In genomic region chr13:114208134-114208533, GRCh38 we compare ENCODE assay signal across 22 cellular contexts. TPM values are rescaled to one million over a fixed set of nuclear protein-coding genes. Genes with fewer than 3 reads are reported as not detected.
DNase-seq lines count a peak whose midpoint lies in the region; ATAC-seq, FAIRE-seq and TF ChIP-seq lines count a peak whose summit lies in the region.
"Had no signal": no experiment of that assay in that cellular context is flagged by ENCODE, and none has a peak within 500 bp of the region (broad histone marks: within the 10 kb centered on the region; RNA-seq: fewer than 3 reads in every experiment).

No MANE protein-coding gene starts in this region.

- intact Hi-C loops in HepG2 (cut with micrococcal nuclease; ENCODE audit: unreplicated experiment), result no loop called here
- intact Hi-C loops in right lobe of liver (cut with DNase I), result no loop called here
- intact Hi-C loops in K562 (cut with micrococcal nuclease), result no loop called here
- intact Hi-C loops in uterus (cut with DNase I; ENCODE audit: low total_unique reads), result no loop called here

- H3K79me2 ChIP-seq in HepG2 (ENCODE audit: insufficient read depth, low read length), result no peaks in the 10 kb centered on the region
- no peaks in the 10 kb centered on the region for H3K79me2 ChIP-seq in K562 (ENCODE audit: control insufficient read depth, insufficient read depth, low read length)

- no peak for DNase-seq in HepG2 (ENCODE audit: low spot score)
- no peak for DNase-seq in right lobe of liver
- DNase-seq in K562 (ENCODE audit: extremely low read depth in 1 of 4, low spot score in 3 of 4), result no peak
- no peak for DNase-seq in uterus
- DNase-seq: AML-193; Caco-2; Calu3; CD4-positive, alpha-beta T cell; CD8-positive, alpha-beta T cell; DMS79 treated with DMSO at 0.1 percent for 48 hours; GF-D8 had no signal

- no peaks in the 10 kb centered on the region for H3K9me1 ChIP-seq in K562 (ENCODE audit: control insufficient read depth, insufficient read depth, low read length)

- FAIRE-seq in HepG2 (lab: Jason Lieb, UNC) (no peak), K562 (lab: Jason Lieb, UNC) (no peak)
- FAIRE-seq: A549, D721Med, G401.6, GM12892, GM18507 had no signal

- no peak overlapping the region for H3K4me2 ChIP-seq in HepG2 (ENCODE audit: low read depth, low read length)
- no peak overlapping the region for H3K4me2 ChIP-seq in K562 (ENCODE audit: insufficient read depth, low read length)
- H3K4me2 ChIP-seq: A549; BLaER1 treated with 17β-estradiol and CSF1 and Interleukin-3, amounts not matched to agents 10 nM and 100 nM had no signal

- H3K4me1 ChIP-seq in HepG2 (ENCODE audit: insufficient read depth, low read length) (no peaks in the 10 kb centered on the region), right lobe of liver (no peaks in the 10 kb centered on the region), K562 (replicated peaks in 1 of 2; ENCODE audit: control insufficient read depth in 2 of 2, insufficient read depth in 2 of 2, low read length in 2 of 2) (peaks cover 3 to 6% of the 10 kb centered on the region in 2 experiments; a peak in 1 of 5 replicates), uterus (no peaks in the 10 kb centered on the region)
- H3K4me1 ChIP-seq: A549, Caco-2 had no signal

- 4% methylated on average over 6 of the region's 6 CpGs for WGBS in HepG2 (ENCODE audit: low lambda C conversion rate)
- 51% methylated on average over 6 of the region's 6 CpGs for WGBS in right lobe of liver (ENCODE audit: insufficient coverage, low coverage, low lambda C conversion rate, missing lambda C conversion rate)
- WGBS in K562 (ENCODE audit: insufficient coverage, low coverage, missing lambda C conversion rate), result 7% methylated on average over 6 of the region's 6 CpGs

- in situ Hi-C loops in HepG2 (cut with HindIII; ENCODE audit: extremely low pct_ligation_motif_present, low pct_unique_long_range_greater_than_20kb) (no loop called here), K562 (cut with MboI) (no loop called here)

- POLR2A ChIA-PET in HepG2 (lab: Yijun Ruan, JAX) (no interaction called here), K562 (lab: Yijun Ruan, JAX) (no interaction called here)

- H3K9me3 ChIP-seq in HepG2 (ENCODE audit: low read length) (peaks cover 11% of the 10 kb centered on the region), right lobe of liver (no peaks in the 10 kb centered on the region), K562 (replicated peaks; ENCODE audit: control insufficient read depth, insufficient read depth, low read depth, low read length) (no peaks in the 10 kb centered on the region; the same call in 1 of the 2 replicates), uterus (no peaks in the 10 kb centered on the region)

- H3K9ac ChIP-seq in HepG2 (ENCODE audit: insufficient read depth, low read depth, low read length) (no peak overlapping the region), K562 (ENCODE audit: insufficient read depth in 1 of 2, low read depth in 2 of 2, low read length in 2 of 2) (no peak overlapping the region)
- H3K9ac ChIP-seq: BLaER1 treated with 17β-estradiol and CSF1 and Interleukin-3, amounts not matched to agents 10 nM and 100 nM had no signal

- no peak for TF ChIP-seq POLR2A in HepG2 (IDR thresholded peaks at IDR 0.05; ENCODE audit: insufficient read depth in 1 of 2, low read depth in 2 of 2, low read length in 2 of 2)
- TF ChIP-seq POLR2A in right lobe of liver (IDR thresholded peaks at IDR 0.05), result no peak
- no peak for TF ChIP-seq POLR2A in K562 (conservative IDR thresholded peaks at IDR 0.05)
- TF ChIP-seq POLR2A in uterus (IDR thresholded peaks at IDR 0.05), result no peak

- H4K20me1 ChIP-seq in HepG2 (ENCODE audit: insufficient read depth, low read length) (no peaks in the 10 kb centered on the region), K562 (replicated peaks; ENCODE audit: control insufficient read depth, insufficient read depth, low read length) (no peaks in the 10 kb centered on the region)
- H4K20me1 ChIP-seq: BLaER1 treated with 17β-estradiol and CSF1 and Interleukin-3, amounts not matched to agents 10 nM and 100 nM had no signal

- H2AFZ ChIP-seq in HepG2 (ENCODE audit: low read length) (no peak overlapping the region), K562 (ENCODE audit: low read depth, low read length) (no peak overlapping the region)

- TF ChIP-seq RAD21 in HepG2 (CRISPR knock-in tag; IDR thresholded peaks at IDR 0.05) (no peak), K562 (CRISPR knock-in tag; conservative IDR thresholded peaks at IDR 0.05 in 1 of 2, IDR thresholded peaks at IDR 0.05 in 1 of 2) (no peak)

- H3K27me3 ChIP-seq in HepG2 (ENCODE audit: control insufficient read depth in 1 of 2, insufficient read depth in 2 of 2, low read length in 2 of 2), result peaks cover 0 to 19% of the 10 kb centered on the region in 2 experiments; a peak in 3 of 5 replicates
- no peaks in the 10 kb centered on the region for H3K27me3 ChIP-seq in right lobe of liver
- 0 out of 5 replicates have a peak, but pooled peaks cover 0 to 4% of the 10 kb centered on the region in 2 experiments for H3K27me3 ChIP-seq in K562 (ENCODE audit: control insufficient read depth in 2 of 2, insufficient read depth in 2 of 2, low read length in 2 of 2)
- no peaks in the 10 kb centered on the region for H3K27me3 ChIP-seq in uterus
- H3K27me3 ChIP-seq: BLaER1 treated with 17β-estradiol and CSF1 and Interleukin-3, amounts not matched to agents 10 nM and 100 nM had no signal

- ATAC-seq in HepG2 (no peak), right lobe of liver (no peak), K562 (no peak), HG03460 (IDR thresholded peaks at IDR 0.05; ENCODE audit: unreplicated experiment) (no peak)
- ATAC-seq: A549; CD8-positive, alpha-beta T cell had no signal

- CTCF ChIA-PET in HepG2 (lab: Yijun Ruan, JAX; ENCODE audit: low intra/inter-chr PET ratio, low total read pairs) (no interaction called here), K562 (lab: Yijun Ruan, JAX; ENCODE audit: low intra/inter-chr PET ratio) (no interaction called here)

- no peak for TF ChIP-seq EP300 in HepG2 (IDR thresholded peaks at IDR 0.05; ENCODE audit: low read depth in 2 of 2, low read length in 2 of 2)
- no peak for TF ChIP-seq EP300 in HepG2 (CRISPR knock-in tag; IDR thresholded peaks at IDR 0.05; ENCODE audit: borderline replicate concordance)
- no peak for TF ChIP-seq EP300 in K562 (IDR thresholded peaks at IDR 0.05; ENCODE audit: low read length)

- H3K36me3 ChIP-seq in HepG2 (replicated peaks in 1 of 2; ENCODE audit: control insufficient read depth in 1 of 2, insufficient read depth in 2 of 2, low read length in 2 of 2), result no peaks in the 10 kb centered on the region
- H3K36me3 ChIP-seq in right lobe of liver, result no peaks in the 10 kb centered on the region
- no peaks in the 10 kb centered on the region for H3K36me3 ChIP-seq in K562 (ENCODE audit: control insufficient read depth, insufficient read depth, low read length)
- no peaks in the 10 kb centered on the region for H3K36me3 ChIP-seq in uterus
- H3K36me3 ChIP-seq: BLaER1 treated with 17β-estradiol and CSF1 and Interleukin-3, amounts not matched to agents 10 nM and 100 nM had no signal

- TF ChIP-seq CTCF in HepG2 (CRISPR knock-in tag; IDR thresholded peaks at IDR 0.05) (no peak), right lobe of liver (IDR thresholded peaks at IDR 0.05) (no peak), K562 (IDR thresholded peaks at IDR 0.05 in 2 of 3, conservative IDR thresholded peaks at IDR 0.05 in 1 of 3; ENCODE audit: insufficient read depth in 2 of 3, low read depth in 1 of 3, low read length in 3 of 3) (no peak), uterus (IDR thresholded peaks at IDR 0.05) (no peak)

- BruUV-seq in HepG2 (replicated peaks; lab: Mats Ljungman, UMichigan) (no TSS peak), K562 (replicated peaks; lab: Mats Ljungman, UMichigan) (no TSS peak)

- H3K27ac ChIP-seq in HepG2 (ENCODE audit: extremely low read length, insufficient read depth, low read length), result no peak overlapping the region
- no peak overlapping the region for H3K27ac ChIP-seq in right lobe of liver
- no peak overlapping the region for H3K27ac ChIP-seq in K562 (ENCODE audit: extremely low read depth, low read depth, low read length)
- no peak overlapping the region for H3K27ac ChIP-seq in uterus
- H3K27ac ChIP-seq: 22Rv1; A549; BLaER1 treated with 17β-estradiol and CSF1 and Interleukin-3, amounts not matched to agents 10 nM and 100 nM; C4-2B had no signal

- H3K4me3 ChIP-seq in HepG2 (replicated peaks in 1 of 3; ENCODE audit: insufficient read depth in 1 of 3, low read depth in 2 of 3, low read length in 3 of 3) (no peak overlapping the region), right lobe of liver (no peak overlapping the region), K562 (no peak overlapping the region), uterus (no peak overlapping the region)
- H3K4me3 ChIP-seq: A549; BLaER1 treated with 17β-estradiol and CSF1 and Interleukin-3, amounts not matched to agents 10 nM and 100 nM had no signal

RNA-seq across cellular contexts. Expression of gene CDC16, which starts 26.6 kb away (rescaled TPM):
- 24.2 and 32.7 TPM in 2 replicates for total RNA-seq in HepG2 (2016; rRNA removed; fragmentation: Illumina TruSeq; extraction: Trizol)
- 13.4 and 15.9 TPM in 2 replicates for total RNA-seq in HepG2 (2016; cell fraction: cytosol; rRNA removed; fragmentation: Illumina TruSeq; extraction: Trizol; ENCODE audit: low read depth)
- 23.0 and 31.1 TPM in 2 replicates for total RNA-seq in HepG2 (2016; cell fraction: insoluble cytoplasmic fraction; rRNA removed; fragmentation: Illumina TruSeq; extraction: Trizol)
- total RNA-seq in HepG2 (2016; cell fraction: membrane; rRNA removed; fragmentation: Illumina TruSeq; extraction: Trizol), result 26.3 and 26.5 TPM in 2 replicates
- total RNA-seq in HepG2 (2016; cell fraction: nucleus; rRNA removed; fragmentation: Illumina TruSeq; extraction: Trizol), result 48.0 and 51.8 TPM in 2 replicates
- polyA plus RNA-seq in HepG2 (2011; rRNA removed), result 57.6 and 60.9 TPM in 2 replicates
- 15.5 and 23.3 TPM in 2 replicates for polyA plus RNA-seq in HepG2 (2011; cell fraction: cytosol; rRNA removed)
- polyA plus RNA-seq in HepG2 (2011; cell fraction: nucleus; rRNA removed), result 139 and 159 TPM in 2 replicates
- polyA plus RNA-seq in HepG2 (2012), result 40.8 and 45.8 TPM in 2 replicates
- 14.4 and 17.8 TPM in 2 replicates for polyA plus RNA-seq in HepG2 (2016; cell fraction: cytosol; fragmentation: Illumina TruSeq; extraction: Trizol; ENCODE audit: low read depth)
- polyA plus RNA-seq in HepG2 (2016; cell fraction: insoluble cytoplasmic fraction; fragmentation: Illumina TruSeq; extraction: Trizol; ENCODE audit: low read depth), result 39.2 and 43.6 TPM in 2 replicates
- polyA plus RNA-seq in HepG2 (2016; cell fraction: membrane; fragmentation: Illumina TruSeq; extraction: Trizol; ENCODE audit: low read depth), result 25.2 and 27.1 TPM in 2 replicates
- polyA plus RNA-seq in HepG2 (2016; cell fraction: nucleus; fragmentation: Illumina TruSeq; extraction: Trizol; ENCODE audit: insufficient read depth, low read depth), result 76.5 and 78.3 TPM in 2 replicates
- polyA minus RNA-seq in HepG2 (2011; rRNA and poly(A)+ RNA removed; ENCODE audit: low replicate concordance), result 22.6 and 39.7 TPM in 2 replicates
- 17.0 and 18.2 TPM in 2 replicates for polyA minus RNA-seq in HepG2 (2011; cell fraction: cytosol; rRNA and poly(A)+ RNA removed)
- 132 and 148 TPM in 2 replicates for polyA minus RNA-seq in HepG2 (2011; cell fraction: nucleus; rRNA and poly(A)+ RNA removed)
- 10 to 100 TPM; 28.4 to 47.6 (median 35.8) TPM for total RNA-seq in right lobe of liver
- 144 and 291 TPM in 2 replicates for total RNA-seq in K562 (2011; cell fraction: chromatin; rRNA removed; ENCODE audit: low replicate concordance)
- 66.0 and 82.0 TPM in 2 replicates for total RNA-seq in K562 (2011; cell fraction: nucleolus; rRNA removed)
- 130 and 163 TPM in 2 replicates for total RNA-seq in K562 (2011; cell fraction: nucleoplasm; rRNA removed)
- 26.4 and 28.2 TPM in 2 replicates for total RNA-seq in K562 (2014; rRNA removed)
- total RNA-seq in K562 (2014; rRNA removed; fragmentation: Illumina TruSeq; extraction: Trizol), result 51.6 and 58.7 TPM in 2 replicates
- total RNA-seq in K562 (2015; rRNA removed; fragmentation: Illumina TruSeq; extraction: Trizol), result 46.9 and 48.5 TPM in 2 replicates
- total RNA-seq in K562 (2021), result 54.0 and 59.7 TPM in 2 replicates
- 101 and 102 TPM in 2 replicates for polyA plus RNA-seq in K562 (2011; rRNA removed)
- polyA plus RNA-seq in K562 (2011; cell fraction: cytosol; rRNA removed), result 28.9 and 36.2 TPM in 2 replicates
- polyA plus RNA-seq in K562 (2011; cell fraction: nucleus; rRNA removed), result 171 and 301 TPM in 2 replicates
- polyA plus RNA-seq in K562 (2012), result 44.2 and 83.9 TPM in 2 replicates
- 65.7 and 70.2 TPM in 2 replicates for polyA plus RNA-seq in K562 (2014; fragmentation: Illumina TruSeq; extraction: Trizol)
- 10 to 100 TPM; 23.2 to 29.8 TPM for polyA plus RNA-seq in K562 (2014; fragmentation: Nextera tagmentation; extraction: Ambion mirVana)
- 67.6 and 68.0 TPM in 2 replicates for polyA plus RNA-seq in K562 (2014; rRNA removed)
- polyA minus RNA-seq in K562 (2011; rRNA and poly(A)+ RNA removed), result 82.2 and 103 TPM in 2 replicates
- 28.1 and 34.2 TPM in 2 replicates for polyA minus RNA-seq in K562 (2011; cell fraction: cytosol; rRNA and poly(A)+ RNA removed)
- 72.6 and 131 TPM in 2 replicates for polyA minus RNA-seq in K562 (2011; cell fraction: nucleus; rRNA and poly(A)+ RNA removed)
- 100 to 1,000 TPM in 1 of 4 donors, 10 to 100 TPM in 3; 25.0 to 103 (median 53.5) TPM for total RNA-seq in uterus

RNA-seq across cellular contexts. Expression of gene CFAP97D2, which starts 29.1 kb away (rescaled TPM):
- total RNA-seq in HepG2 (2016; rRNA removed; fragmentation: Illumina TruSeq; extraction: Trizol) (not detected in 2 replicates), right lobe of liver (not detected), K562 (2014; rRNA removed) (not detected in 2 replicates), K562 (2014; rRNA removed; fragmentation: Illumina TruSeq; extraction: Trizol) (not detected in 2 replicates), K562 (2015; rRNA removed; fragmentation: Illumina TruSeq; extraction: Trizol) (not detected in 2 replicates), K562 (2021) (not detected in 2 replicates), uterus (not detected)
- not detected in 2 replicates for total RNA-seq in HepG2 (2016; cell fraction: cytosol; rRNA removed; fragmentation: Illumina TruSeq; extraction: Trizol; ENCODE audit: low read depth)
- total RNA-seq in HepG2 (2016; cell fraction: insoluble cytoplasmic fraction; rRNA removed; fragmentation: Illumina TruSeq; extraction: Trizol), result not detected in 2 replicates
- total RNA-seq in HepG2 (2016; cell fraction: membrane; rRNA removed; fragmentation: Illumina TruSeq; extraction: Trizol), result not detected in 2 replicates
- total RNA-seq in HepG2 (2016; cell fraction: nucleus; rRNA removed; fragmentation: Illumina TruSeq; extraction: Trizol), result not detected in 2 replicates
- polyA plus RNA-seq in HepG2 (2011; rRNA removed) (not detected in 2 replicates), K562 (2011; rRNA removed) (not detected in 2 replicates), K562 (2014; fragmentation: Illumina TruSeq; extraction: Trizol) (not detected in 2 replicates), K562 (2014; fragmentation: Nextera tagmentation; extraction: Ambion mirVana) (not detected), K562 (2014; rRNA removed) (not detected in 2 replicates)
- not detected in 2 replicates for polyA plus RNA-seq in HepG2 (2011; cell fraction: cytosol; rRNA removed)
- not detected in 2 replicates for polyA plus RNA-seq in HepG2 (2011; cell fraction: nucleus; rRNA removed)
- polyA plus RNA-seq in HepG2 (2012), result not detected in 2 replicates
- polyA plus RNA-seq in HepG2 (2016; cell fraction: cytosol; fragmentation: Illumina TruSeq; extraction: Trizol; ENCODE audit: low read depth), result not detected in 2 replicates
- not detected in 2 replicates for polyA plus RNA-seq in HepG2 (2016; cell fraction: insoluble cytoplasmic fraction; fragmentation: Illumina TruSeq; extraction: Trizol; ENCODE audit: low read depth)
- polyA plus RNA-seq in HepG2 (2016; cell fraction: membrane; fragmentation: Illumina TruSeq; extraction: Trizol; ENCODE audit: low read depth), result not detected in 2 replicates
- polyA plus RNA-seq in HepG2 (2016; cell fraction: nucleus; fragmentation: Illumina TruSeq; extraction: Trizol; ENCODE audit: insufficient read depth, low read depth), result not detected in 2 replicates
- polyA minus RNA-seq in HepG2 (2011; rRNA and poly(A)+ RNA removed; ENCODE audit: low replicate concordance), result not detected in 2 replicates
- polyA minus RNA-seq in HepG2 (2011; cell fraction: cytosol; rRNA and poly(A)+ RNA removed), result not detected in 2 replicates
- not detected in 2 replicates for polyA minus RNA-seq in HepG2 (2011; cell fraction: nucleus; rRNA and poly(A)+ RNA removed)
- not detected in 2 replicates for total RNA-seq in K562 (2011; cell fraction: chromatin; rRNA removed; ENCODE audit: low replicate concordance)
- not detected in 2 replicates for total RNA-seq in K562 (2011; cell fraction: nucleolus; rRNA removed)
- total RNA-seq in K562 (2011; cell fraction: nucleoplasm; rRNA removed), result not detected in 2 replicates
- polyA plus RNA-seq in K562 (2011; cell fraction: cytosol; rRNA removed), result not detected in 2 replicates
- polyA plus RNA-seq in K562 (2011; cell fraction: nucleus; rRNA removed), result not detected in 2 replicates
- polyA plus RNA-seq in K562 (2012), result 0.07 and 0.40 TPM in 2 replicates
- not detected in 2 replicates for polyA minus RNA-seq in K562 (2011; rRNA and poly(A)+ RNA removed)
- polyA minus RNA-seq in K562 (2011; cell fraction: cytosol; rRNA and poly(A)+ RNA removed), result not detected in 2 replicates
- not detected in 2 replicates for polyA minus RNA-seq in K562 (2011; cell fraction: nucleus; rRNA and poly(A)+ RNA removed)
- total RNA-seq: A172, Caco-2, Calu3 had no signal
- polyA plus RNA-seq: A549, BJ had no signal
